Comparison of ENCODE assay signal across 12 cellular contexts in genomic region chr12:50102648-50103309, GRCh38. TPM values are rescaled to one million over a fixed set of nuclear protein-coding genes. Genes with fewer than 3 reads are reported as not detected.
DNase-seq lines count a peak whose midpoint lies in the region; ATAC-seq lines count a peak whose summit lies in the region.
"Had no signal": no experiment of that assay in that cellular context is flagged by ENCODE, and none has a peak within 500 bp of the region (broad histone marks: within the 10 kb centered on the region; RNA-seq: fewer than 3 reads in every experiment).

No MANE protein-coding gene starts in this region.

- ATAC-seq in left cardiac atrium (peak; percentile 8 to 60), Right ventricle myocardium inferior (no peak), left lobe of liver (peak; percentile 70), HG03108 (IDR thresholded peaks at IDR 0.05; ENCODE audit: unreplicated experiment) (no peak)

- DNase-seq in left cardiac atrium (no peak), Right ventricle myocardium inferior (ENCODE audit: missing footprints) (no peak), left lobe of liver (ENCODE audit: low spot score) (peak; percentile 96), DMS153 treated with DMSO at 0.1 percent for 48 hours (lab: John Stamatoyannopoulos, UW; ENCODE audit: unreplicated experiment) (no peak)
- DNase-seq in effector CD8-positive, alpha-beta T cell (lab: John Stamatoyannopoulos, UW): no peak
- DNase-seq: activated T-cell treated with anti-CD3 and anti-CD28 coated beads, Interleukin-2, amount 50 U/mL, for 4 hours; EL; MV-4-11; stimulated activated CD4-positive, alpha-beta T cell treated with anti-CD3 and anti-CD28 coated beads, Interleukin-1b, Interleukin-23, amount 100 ng/mL, for 48 hours; stomach; WERI-Rb-1 had no signal

- intact Hi-C loops in left cardiac atrium (cut with DNase I): no loop called here
- intact Hi-C loops in Right ventricle myocardium inferior (cut with DNase I): no loop called here

RNA-seq across cellular contexts. Expression of gene GPD1, which starts 1.0 kb away (rescaled TPM):
- total RNA-seq in left cardiac atrium (100 to 1,000 TPM in 1 of 2 donors, 10 to 100 TPM in 1; 88.6 to 150 TPM), Right ventricle myocardium inferior (51.1 TPM), left lobe of liver (129 TPM)

RNA-seq across cellular contexts. Expression of gene COX14, which starts 9.3 kb away (rescaled TPM):
- total RNA-seq in left cardiac atrium (100 to 1,000 TPM; 122 to 148 TPM), Right ventricle myocardium inferior (234 TPM), left lobe of liver (57.0 TPM)

RNA-seq across cellular contexts. Expression of gene SMARCD1, which starts 17.6 kb away (rescaled TPM):
- total RNA-seq in left cardiac atrium: 10 to 100 TPM; 18.3 to 27.7 TPM
- total RNA-seq in Right ventricle myocardium inferior: 20.1 TPM
- 18.6 TPM for total RNA-seq in left lobe of liver

RNA-seq across cellular contexts. Expression of gene ASIC1, which starts 45.4 kb away (rescaled TPM):
- total RNA-seq in left cardiac atrium (1 to 10 TPM; 1.2 to 4.1 TPM), Right ventricle myocardium inferior (2.2 TPM), left lobe of liver (0.28 TPM)

Comparison
In these comparisons a context has a peak if more than half of its experiments do, and no peak if none do; other contexts are left out.
1. ATAC-seq: peak in left cardiac atrium (2 of 2) and left lobe of liver (single experiment); none in Right ventricle myocardium inferior (single experiment) and HG03108 (single experiment).